In the genomic region with DNA sequence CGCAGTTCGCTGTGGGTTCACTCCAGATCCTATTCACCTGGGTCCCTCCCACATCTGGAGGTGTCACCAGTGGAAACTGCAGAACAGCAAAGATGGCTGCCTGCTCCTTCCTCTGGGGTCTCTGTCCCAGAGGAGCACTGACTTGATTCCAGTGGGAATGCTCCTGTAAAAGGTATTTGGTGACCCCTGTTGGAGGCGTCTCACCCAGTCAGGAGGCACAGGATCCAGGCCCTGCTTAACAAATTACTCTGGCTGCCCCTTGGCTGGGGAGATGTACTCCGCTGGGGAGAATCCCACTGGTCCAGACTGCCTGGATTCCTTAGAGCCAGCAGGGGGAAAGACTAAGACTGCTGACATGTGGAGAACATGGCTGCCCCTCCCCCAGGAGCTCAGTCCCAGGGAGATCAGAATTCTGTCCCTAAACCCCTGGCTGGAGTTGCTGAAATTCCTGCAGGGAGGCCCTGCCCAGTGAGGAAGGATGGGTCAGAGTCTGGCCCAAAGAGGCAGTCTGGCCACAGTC, we compare ENCODE assay signal across 21 cellular contexts.
A peak's percentile ranks its signal among the peaks of the same experiment; 100 is the strongest.
DNase-seq lines count a peak whose midpoint lies in the region; ATAC-seq, FAIRE-seq and TF ChIP-seq lines count a peak whose summit lies in the region.
"Had no signal": no experiment of that assay in that cellular context is flagged by ENCODE, and none has a peak within 500 bp of the region (broad histone marks: within the 10 kb centered on the region; RNA-seq: fewer than 3 reads in every experiment).

No MANE protein-coding gene starts in this region.

- H2BK120ac ChIP-seq in H1 (replicated peaks; ENCODE audit: low read depth, low read length) (no peak overlapping the region), mesendoderm (ENCODE audit: low read depth, low read length) (no peak overlapping the region)

- H2BK15ac ChIP-seq in H1 (ENCODE audit: low read length) = no peak overlapping the region
- no peak overlapping the region for H2BK15ac ChIP-seq in mesendoderm (replicated peaks; ENCODE audit: low read depth)

- no peak for DNase-seq in HepG2 (ENCODE audit: low spot score)
- DNase-seq in right lobe of liver = no peak
- DNase-seq in H1 (ENCODE audit: low read depth in 1 of 2, low spot score in 2 of 2) = no peak
- peak; percentile 75 for DNase-seq in mesendoderm
- no peak for DNase-seq in inferior parietal cortex (ENCODE audit: extremely low spot score)
- DNase-seq in lower leg skin (ENCODE audit: low spot score in 2 of 2) = no peak
- no peak for DNase-seq in stimulated activated CD4-positive, alpha-beta T cell treated with anti-CD3 and anti-CD28 coated beads, Interleukin-12 subunit alpha, Interleukin-12 subunit beta, amount 100 ng/mL, for 4 hours
- DNase-seq: Caco-2; CD4-positive, CD25-positive, alpha-beta regulatory T cell; CD8-positive, alpha-beta T cell; DMS153; DND-41; GDM1; GM23248; HFFc6 had no signal

- BruUV-seq in HepG2 (replicated peaks; lab: Mats Ljungman, UMichigan) = no TSS peak

- H4K91ac ChIP-seq in H1 (replicated peaks; ENCODE audit: insufficient read length, low read length) = no peak overlapping the region

- TF ChIP-seq EP300 in HepG2 (IDR thresholded peaks at IDR 0.05; ENCODE audit: low read depth in 2 of 2, low read length in 2 of 2) (no peak), HepG2 (CRISPR knock-in tag; IDR thresholded peaks at IDR 0.05; ENCODE audit: borderline replicate concordance) (no peak), H1 (IDR thresholded peaks at IDR 0.05; ENCODE audit: borderline replicate concordance in 1 of 2, low read depth in 2 of 2, low read length in 2 of 2) (no peak)

- H3K79me2 ChIP-seq in HepG2 (ENCODE audit: insufficient read depth, low read length) (no peaks in the 10 kb centered on the region), H1 (ENCODE audit: control insufficient read depth in 1 of 2, insufficient read depth in 2 of 2, low read length in 2 of 2) (no peaks in the 10 kb centered on the region), mesendoderm (ENCODE audit: control insufficient read depth, insufficient read depth, low read length) (no peaks in the 10 kb centered on the region)

- no peak overlapping the region for H2AFZ ChIP-seq in HepG2 (ENCODE audit: low read length)
- H2AFZ ChIP-seq in H1 (ENCODE audit: low read length) = 0 out of 2 replicates have a peak overlapping the region, but pooled peaks have one; percentile 27
- H2AFZ ChIP-seq: GM23248 had no signal

- H4K5ac ChIP-seq in H1 (ENCODE audit: insufficient read length, low read depth, low read length) (no peak overlapping the region), mesendoderm (ENCODE audit: low read length) (no peak overlapping the region)

- no peaks in the 10 kb centered on the region for H4K20me1 ChIP-seq in HepG2 (ENCODE audit: insufficient read depth, low read length)
- no peaks in the 10 kb centered on the region for H4K20me1 ChIP-seq in H1 (replicated peaks in 1 of 2; ENCODE audit: control insufficient read depth in 1 of 2, insufficient read depth in 2 of 2, low read length in 2 of 2)
- H4K20me1 ChIP-seq: BLaER1 had no signal

- H3K9me3 ChIP-seq in HepG2 (ENCODE audit: low read length) (peaks cover 100% of the 10 kb centered on the region), right lobe of liver (no peaks in the 10 kb centered on the region), H1 (ENCODE audit: insufficient read depth in 2 of 2, low read depth in 1 of 2, low read length in 1 of 2) (no peaks in the 10 kb centered on the region)
- H3K9me3 ChIP-seq: BLaER1, Caco-2, HAP-1 had no signal

- H3K56ac ChIP-seq in H1 (replicated peaks; ENCODE audit: insufficient read length, low read depth, low read length) (no peak overlapping the region), mesendoderm (ENCODE audit: low read length) (no peak overlapping the region)

- H2BK20ac ChIP-seq in H1 (ENCODE audit: low read length) = no peak overlapping the region

- H4K8ac ChIP-seq in H1 (ENCODE audit: extremely low read depth, insufficient read depth, low read length) (no peak overlapping the region), mesendoderm (ENCODE audit: low read depth, low read length) (no peak overlapping the region)

- no peak overlapping the region for H2BK12ac ChIP-seq in H1 (ENCODE audit: low read depth, low read length)

- H3K4me2 ChIP-seq in HepG2 (ENCODE audit: low read depth, low read length) (no peak overlapping the region), H1 (ENCODE audit: insufficient read depth in 1 of 2, low read depth in 2 of 2, low read length in 2 of 2) (no peak overlapping the region), mesendoderm (ENCODE audit: low read length) (no peak overlapping the region)
- H3K4me2 ChIP-seq: BLaER1 had no signal

- H3K4ac ChIP-seq in H1 (replicated peaks; ENCODE audit: insufficient read length, low read depth, low read length) (no peak overlapping the region), mesendoderm (ENCODE audit: low read depth, low read length) (no peak overlapping the region)

- H3K18ac ChIP-seq in H1 (ENCODE audit: extremely low read depth, low read length) (no peak overlapping the region), mesendoderm (ENCODE audit: low read length) (no peak overlapping the region)

- no peaks in the 10 kb centered on the region for H3K23me2 ChIP-seq in H1 (ENCODE audit: low read depth, low read length)

- H3K36me3 ChIP-seq in HepG2 (replicated peaks in 1 of 2; ENCODE audit: control insufficient read depth in 1 of 2, insufficient read depth in 2 of 2, low read length in 2 of 2) (no peaks in the 10 kb centered on the region), right lobe of liver (no peaks in the 10 kb centered on the region), H1 (ENCODE audit: control insufficient read depth in 2 of 4, insufficient read depth in 4 of 4, low read length in 3 of 4) (no peaks in the 10 kb centered on the region), mesendoderm (ENCODE audit: control insufficient read depth, insufficient read depth, low read length) (no peaks in the 10 kb centered on the region)
- H3K36me3 ChIP-seq: BLaER1, HAP-1 had no signal

- CTCF ChIA-PET in HepG2 (lab: Yijun Ruan, JAX; ENCODE audit: low intra/inter-chr PET ratio, low total read pairs) (no interaction called here), H1 (lab: Charles Lee; ENCODE audit: partially characterized antibody) (no interaction called here)

- TF ChIP-seq POLR2A in HepG2 (IDR thresholded peaks at IDR 0.05; ENCODE audit: insufficient read depth in 1 of 2, low read depth in 2 of 2, low read length in 2 of 2) (no peak), right lobe of liver (IDR thresholded peaks at IDR 0.05) (no peak), H1 (IDR thresholded peaks at IDR 0.05; ENCODE audit: control extremely low read depth in 1 of 2, low read depth in 2 of 2, low read length in 2 of 2) (no peak), lower leg skin (IDR thresholded peaks at IDR 0.05) (no peak)

- TF ChIP-seq RAD21 in HepG2 (CRISPR knock-in tag; IDR thresholded peaks at IDR 0.05) = no peak
- peak; percentile 44 to 53 for TF ChIP-seq RAD21 in H1 (IDR thresholded peaks at IDR 0.05 in 1 of 2, conservative IDR thresholded peaks at IDR 0.05 in 1 of 2; ENCODE audit: low read depth in 2 of 2, low read length in 2 of 2)

- FAIRE-seq in HepG2 (lab: Jason Lieb, UNC) (no peak), H1 (lab: Jason Lieb, UNC) (no peak)
- FAIRE-seq: A204.1, GM12878 had no signal

- H3K27me3 ChIP-seq in HepG2 (ENCODE audit: control insufficient read depth in 1 of 2, insufficient read depth in 2 of 2, low read length in 2 of 2) (no peaks in the 10 kb centered on the region), right lobe of liver (no peaks in the 10 kb centered on the region), H1 (replicated peaks in 1 of 4; ENCODE audit: control insufficient read depth in 3 of 4, extremely low read depth in 1 of 4, insufficient read depth in 3 of 4, low read length in 3 of 4) (no peaks in the 10 kb centered on the region), mesendoderm (ENCODE audit: insufficient read depth, low read length, poor library complexity) (no peaks in the 10 kb centered on the region)
- H3K27me3 ChIP-seq: BLaER1 had no signal

- H3K9ac ChIP-seq in HepG2 (ENCODE audit: insufficient read depth, low read depth, low read length) (no peak overlapping the region), H1 (replicated peaks in 1 of 4; ENCODE audit: extremely low read depth in 1 of 4, low read depth in 3 of 4, low read length in 3 of 4) (no peak overlapping the region), mesendoderm (ENCODE audit: low read length) (no peak overlapping the region)
- H3K9ac ChIP-seq: BLaER1, GM23248 had no signal

- TF ChIP-seq CTCF in HepG2 (CRISPR knock-in tag; IDR thresholded peaks at IDR 0.05) (0 out of 2 replicates have a peak, but pooled peaks have one; percentile 5), right lobe of liver (IDR thresholded peaks at IDR 0.05) (no peak), H1 (IDR thresholded peaks at IDR 0.05; ENCODE audit: control extremely low read depth in 1 of 3, insufficient read depth in 1 of 3, low read depth in 1 of 3, low read length in 3 of 3) (peak in 1 of 3 experiments; percentile 2; a peak in 1 of 4 replicates), lower leg skin (IDR thresholded peaks at IDR 0.05) (no peak)

- no peaks in the 10 kb centered on the region for H3K79me1 ChIP-seq in H1 (ENCODE audit: low read depth, low read length)
- H3K79me1 ChIP-seq in mesendoderm (ENCODE audit: low read length) = no peaks in the 10 kb centered on the region

- POLR2A ChIA-PET in HepG2 (lab: Yijun Ruan, JAX) = no interaction called here
- POLR2A ChIA-PET in H1 (lab: Charles Lee; ENCODE audit: partially characterized antibody) = no interaction called here

- no peak overlapping the region for H3K14ac ChIP-seq in H1 (ENCODE audit: insufficient read length)

- intact Hi-C loops in HepG2 (cut with micrococcal nuclease; ENCODE audit: unreplicated experiment) (no loop called here), right lobe of liver (cut with DNase I) (no loop called here), lower leg skin (cut with DNase I; ENCODE audit: low total_unique reads) (no loop called here)

- H3K4me1 ChIP-seq in HepG2 (ENCODE audit: insufficient read depth, low read length) = no peaks in the 10 kb centered on the region
- H3K4me1 ChIP-seq in right lobe of liver = no peaks in the 10 kb centered on the region
- no peaks in the 10 kb centered on the region for H3K4me1 ChIP-seq in H1 (replicated peaks in 1 of 4; ENCODE audit: control insufficient read depth in 3 of 4, insufficient read depth in 4 of 4, low read length in 3 of 4)
- no peaks in the 10 kb centered on the region for H3K4me1 ChIP-seq in mesendoderm (ENCODE audit: control insufficient read depth, low read depth, low read length)
- H3K4me1 ChIP-seq: BLaER1, Caco-2, HAP-1 had no signal

- no peak for ATAC-seq in HepG2
- no peak for ATAC-seq in right lobe of liver
- ATAC-seq: CD8-positive, alpha-beta T cell; GM12878 had no signal

- H2BK5ac ChIP-seq in H1 (ENCODE audit: low read depth, low read length) (no peak overlapping the region), mesendoderm (ENCODE audit: low read length) (no peak overlapping the region)

- WGBS in HepG2 (ENCODE audit: low lambda C conversion rate) = 28% methylated on average over 4 of the region's 4 CpGs
- WGBS in right lobe of liver (ENCODE audit: insufficient coverage, low coverage, low lambda C conversion rate, missing lambda C conversion rate) = 100% methylated on average over 2 of the region's 4 CpGs
- 77% methylated on average over 4 of the region's 4 CpGs; no CpG with 5 or more reads in 1 of the 2 experiments for WGBS in H1 (ENCODE audit: extremely low coverage in 1 of 2, insufficient coverage in 1 of 2, insufficient read length in 1 of 2, insufficient replicate concordance in 2 of 2, low coverage in 1 of 2, low lambda C conversion rate in 2 of 2, missing lambda C conversion rate in 1 of 2), 2 experiments
- no CpG with 5 or more reads among the region's 4 CpGs for WGBS in mesendoderm (ENCODE audit: extremely low coverage, insufficient coverage, low lambda C conversion rate)
- WGBS in lower leg skin, 2 donors = 74 to 90% methylated on average over 4 of the region's 4 CpGs

- H3K27ac ChIP-seq in HepG2 (ENCODE audit: extremely low read length, insufficient read depth, low read length) = no peak overlapping the region
- H3K27ac ChIP-seq in right lobe of liver = no peak overlapping the region
- H3K27ac ChIP-seq in H1 (ENCODE audit: low read depth, low read length) = no peak overlapping the region
- H3K27ac ChIP-seq in mesendoderm (ENCODE audit: low read depth, low read length) = no peak overlapping the region
- H3K27ac ChIP-seq: 22Rv1, BLaER1, C4-2B, GM23248 had no signal

- H3K23ac ChIP-seq in H1 (ENCODE audit: insufficient read length) (no peak overlapping the region), mesendoderm (ENCODE audit: low read length) (no peak overlapping the region)

- H2AK5ac ChIP-seq in H1 (ENCODE audit: low read depth, low read length) = no peak overlapping the region
- H2AK5ac ChIP-seq in mesendoderm (ENCODE audit: low read length) = no peak overlapping the region

- H3K4me3 ChIP-seq in HepG2 (replicated peaks in 1 of 3; ENCODE audit: insufficient read depth in 1 of 3, low read depth in 2 of 3, low read length in 3 of 3) (no peak overlapping the region), right lobe of liver (no peak overlapping the region), H1 (ENCODE audit: extremely low read depth in 1 of 4, insufficient read depth in 2 of 4, low read depth in 3 of 4, low read length in 4 of 4) (no peak overlapping the region), mesendoderm (ENCODE audit: low read length) (no peak overlapping the region), lower leg skin (ENCODE audit: low read depth, poor library complexity, severe bottlenecking) (no peak overlapping the region)
- H3K4me3 ChIP-seq: BLaER1, GM12878, GM23248, HAP-1 had no signal

- in situ Hi-C loops in HepG2 (cut with HindIII; ENCODE audit: extremely low pct_ligation_motif_present, low pct_unique_long_range_greater_than_20kb) = no loop called here

Comparison
In these comparisons a context has a peak if more than half of its experiments do, and no peak if none do; other contexts are left out.
1. Of the 41 proteins assayed by ChIP-seq in both HepG2 and H1: peak only in HepG2: none; only in H1: RAD21 and YY1; in both: none; in neither: 38; mixed calls (peak in some experiments, not most) for 1.